Comparison of ENCODE assay signal across 8 cellular contexts in genomic region chr12:63779498-63780481, GRCh38. TPM values are rescaled to one million over a fixed set of nuclear protein-coding genes. Genes with fewer than 3 reads are reported as not detected.
DNase-seq lines count a peak whose midpoint lies in the region; ATAC-seq and TF ChIP-seq lines count a peak whose summit lies in the region.

A gene with protein sequence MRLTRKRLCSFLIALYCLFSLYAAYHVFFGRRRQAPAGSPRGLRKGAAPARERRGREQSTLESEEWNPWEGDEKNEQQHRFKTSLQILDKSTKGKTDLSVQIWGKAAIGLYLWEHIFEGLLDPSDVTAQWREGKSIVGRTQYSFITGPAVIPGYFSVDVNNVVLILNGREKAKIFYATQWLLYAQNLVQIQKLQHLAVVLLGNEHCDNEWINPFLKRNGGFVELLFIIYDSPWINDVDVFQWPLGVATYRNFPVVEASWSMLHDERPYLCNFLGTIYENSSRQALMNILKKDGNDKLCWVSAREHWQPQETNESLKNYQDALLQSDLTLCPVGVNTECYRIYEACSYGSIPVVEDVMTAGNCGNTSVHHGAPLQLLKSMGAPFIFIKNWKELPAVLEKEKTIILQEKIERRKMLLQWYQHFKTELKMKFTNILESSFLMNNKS (plus strand): TSS chr12:63779909. CDS start chr12:63779961, 52 bp downstream.

- peak; percentile 96 for ATAC-seq in foreskin keratinocyte

- H2AFZ ChIP-seq in neuron (ENCODE audit: low read depth, low read length), result peak within 1 kb of the TSS; percentile 96

- H3K27me3 ChIP-seq in HAP-1 (ENCODE audit: low read depth) (no peaks in the 10 kb centered on the region), MG63 (no peaks in the 10 kb centered on the region), SJSA1 (replicated peaks) (no peaks in the 10 kb centered on the region; the same call in 1 of the 2 replicates), foreskin keratinocyte (no peaks in the 10 kb centered on the region), neuron (ENCODE audit: insufficient read depth, low read length) (no peaks in the 10 kb centered on the region)

- H3K4me1 ChIP-seq in HAP-1, result peaks cover 10% of the 10 kb centered on the region
- 0 out of 2 replicates have a peak, but pooled peaks cover 4% of the 10 kb centered on the region for H3K4me1 ChIP-seq in SJSA1 (replicated peaks)
- peaks cover 6% of the 10 kb centered on the region for H3K4me1 ChIP-seq in foreskin keratinocyte
- peaks cover 12% of the 10 kb centered on the region for H3K4me1 ChIP-seq in neuron (ENCODE audit: insufficient read depth, low read length)

- TF ChIP-seq CTCF in foreskin keratinocyte (conservative IDR thresholded peaks at IDR 0.05), result no peak
- no peak for TF ChIP-seq CTCF in subcutaneous adipose tissue (IDR thresholded peaks at IDR 0.05; ENCODE audit: low read depth)

- H3K27ac ChIP-seq in SJSA1 (peak within 1 kb of the TSS; percentile 89), foreskin keratinocyte (peak within 1 kb of the TSS; percentile 84)

- H3K9me3 ChIP-seq in HAP-1 (no peaks in the 10 kb centered on the region), MG63 (no peaks in the 10 kb centered on the region), SJSA1 (replicated peaks) (no peaks in the 10 kb centered on the region), neuron (ENCODE audit: low read length) (no peaks in the 10 kb centered on the region)

- H3K36me3 ChIP-seq in HAP-1 (replicated peaks), result peaks cover 14% of the 10 kb centered on the region
- H3K36me3 ChIP-seq in MG63, result peaks cover 26% of the 10 kb centered on the region
- peaks cover 35% of the 10 kb centered on the region for H3K36me3 ChIP-seq in SJSA1
- peaks cover 21% of the 10 kb centered on the region for H3K36me3 ChIP-seq in neuron (ENCODE audit: insufficient read depth, low read length)

- DNase-seq in GF-D8 (lab: John Stamatoyannopoulos, UW) (peak; percentile 40), HAP-1 (ENCODE audit: low spot score in 2 of 2) (peak; percentile 76 to 88), MG63 (peak; percentile 79), SJSA1 (ENCODE audit: low read depth in 1 of 2, low spot score in 2 of 2) (peak; percentile 86 to 92), foreskin keratinocyte (peak; percentile 67 to 81)
- DNase-seq in activated naive CD4-positive, alpha-beta T cell (lab: John Stamatoyannopoulos, UW), result peak; percentile 78 to 84 (median 80)

- H3K4me3 ChIP-seq in HAP-1, result peak within 1 kb of the TSS; percentile 64
- H3K4me3 ChIP-seq in MG63, result peak within 1 kb of the TSS; percentile 79
- H3K4me3 ChIP-seq in SJSA1, result peak within 1 kb of the TSS; percentile 85
- H3K4me3 ChIP-seq in neuron (ENCODE audit: low read length), result peak within 1 kb of the TSS; percentile 73

- in situ Hi-C loops in HAP-1 (cut with MboI; ENCODE audit: low sequenced_read_pairs), result loop anchor here (25.0 kb wide), 1 partner anchor 117 kb away; the partner anchor contains the start of gene DPY19L2

RNA-seq across cellular contexts. Expression of the gene that starts here (rescaled TPM):
- 25.5 and 38.1 TPM in 2 replicates for total RNA-seq in MG63 (2014; rRNA removed; shearing (Covaris generic); ENCODE audit: low replicate concordance)
- 24.8 and 52.7 TPM in 2 replicates for total RNA-seq in SJSA1 (2014; rRNA removed; shearing (Covaris generic))
- total RNA-seq in foreskin keratinocyte, result 18.8 and 24.2 TPM in 2 replicates
- 12.8 and 17.8 TPM in 2 replicates for polyA plus RNA-seq in foreskin keratinocyte
- 10 to 100 TPM; 15.0 to 19.4 (median 16.2) TPM for total RNA-seq in subcutaneous adipose tissue

Comparison
In these comparisons a context has a peak if more than half of its experiments do, and no peak if none do; other contexts are left out.
1. Peak in every context shown above with its lines: DNase-seq, ATAC-seq, H3K4me3 ChIP-seq and H3K27ac ChIP-seq.